11 cellular contexts compared by ENCODE assay signal in genomic region chr18:26429535-26429934, GRCh38.
A peak's percentile ranks its signal among the peaks of the same experiment; 100 is the strongest.
DNase-seq lines count a peak whose midpoint lies in the region; ATAC-seq and TF ChIP-seq lines count a peak whose summit lies in the region.
"Had no signal": no experiment of that assay in that cellular context is flagged by ENCODE, and none has a peak within 500 bp of the region (broad histone marks: within the 10 kb centered on the region; RNA-seq: fewer than 3 reads in every experiment).

No MANE protein-coding gene starts in this region.

- peak; percentile 54 for ATAC-seq in aorta (ENCODE audit: low FRiP score)
- ATAC-seq in HG03159 (IDR thresholded peaks at IDR 0.05; ENCODE audit: unreplicated experiment) = no peak
- no peak for ATAC-seq in HG02763 (IDR thresholded peaks at IDR 0.05; ENCODE audit: unreplicated experiment)

- no peak overlapping the region for H3K4me3 Mint-ChIP-seq in MCF 10A (ENCODE audit: unreplicated experiment)

- POLR2A ChIA-PET in MCF 10A (lab: Yijun Ruan, JAX) = interaction anchor here (0.9 to 2.9 kb wide), 5 partner anchors 11 to 120 kb away, joined by 3 to 17 read pairs (median 3); no protein-coding TSS in a partner anchor

- H3K4me1 Mint-ChIP-seq in MCF 10A (ENCODE audit: insufficient read depth, unreplicated experiment) = peaks cover 21% of the 10 kb centered on the region

- BruUV-seq in MCF 10A (replicated peaks; lab: Mats Ljungman, UMichigan) = no TSS peak

- no peaks in the 10 kb centered on the region for H3K9me3 Mint-ChIP-seq in MCF 10A (ENCODE audit: unreplicated experiment)

- H3K4me3 ChIP-seq in breast epithelium (no peak overlapping the region), aorta (ENCODE audit: low read length in 2 of 2) (no peak overlapping the region)

- H3K27ac ChIP-seq in breast epithelium (no peak overlapping the region), aorta (ENCODE audit: low read depth in 1 of 2, low read length in 2 of 2) (no peak overlapping the region)

- no peaks in the 10 kb centered on the region for H3K27me3 ChIP-seq in breast epithelium
- H3K27me3 ChIP-seq in aorta (ENCODE audit: control insufficient read depth in 1 of 2, insufficient read depth in 2 of 2, low read length in 1 of 2) = no peaks in the 10 kb centered on the region

- no peak overlapping the region for H3K27ac Mint-ChIP-seq in MCF 10A (ENCODE audit: low read depth, unreplicated experiment)

- no peaks in the 10 kb centered on the region for H3K36me3 ChIP-seq in breast epithelium
- H3K36me3 ChIP-seq in aorta (ENCODE audit: control insufficient read depth in 1 of 2, insufficient read depth in 2 of 2, low read length in 1 of 2) = no peaks in the 10 kb centered on the region

- WGBS in aorta, 2 donors = 27 to 33% methylated on average over 3 of the region's 3 CpGs

- TF ChIP-seq CTCF in MCF 10A (IDR thresholded peaks at IDR 0.05; ENCODE audit: unreplicated experiment) = no peak
- TF ChIP-seq CTCF in breast epithelium (IDR thresholded peaks at IDR 0.05) = no peak

- intact Hi-C loops in MCF 10A (cut with micrococcal nuclease) = no loop called here
- intact Hi-C loops in breast epithelium (cut with DNase I; ENCODE audit: low total_unique reads) = no loop called here
- intact Hi-C loops in cardiac septum (cut with DNase I) = no loop called here
- intact Hi-C loops in aorta (cut with DNase I) = no loop called here

- no peaks in the 10 kb centered on the region for H3K9me3 ChIP-seq in breast epithelium
- H3K9me3 ChIP-seq in aorta (ENCODE audit: control insufficient read depth, low read length) = no peaks in the 10 kb centered on the region

- no peaks in the 10 kb centered on the region for H3K27me3 Mint-ChIP-seq in MCF 10A (ENCODE audit: insufficient read depth, unreplicated experiment)

- H3K36me3 Mint-ChIP-seq in MCF 10A (ENCODE audit: insufficient read depth, unreplicated experiment) = peaks cover 6% of the 10 kb centered on the region

- H3K4me1 ChIP-seq in breast epithelium (no peaks in the 10 kb centered on the region), aorta (ENCODE audit: control insufficient read depth in 1 of 2, insufficient read depth in 2 of 2, low read length in 2 of 2) (no peaks in the 10 kb centered on the region)

- DNase-seq in MCF 10A (ENCODE audit: unreplicated experiment) (peak; percentile 92), breast epithelium (ENCODE audit: low spot score in 2 of 2) (no peak), SK-N-DZ (ENCODE audit: low spot score) (peak; percentile 44), cardiac septum (ENCODE audit: low spot score) (peak; percentile 50), aorta (no peak), NCI-H774 (lab: John Stamatoyannopoulos, UW) (no peak)
- DNase-seq: DND-41, GOT3, NCI-H2081 treated with DMSO at 0.1 percent for 48 hours had no signal

- no peak for TF ChIP-seq POLR2A in breast epithelium (IDR thresholded peaks at IDR 0.05)

- CTCF ChIA-PET in MCF 10A (lab: Yijun Ruan, JAX) = interaction anchor here (1.3 kb wide), 1 partner anchor 51 kb away, joined by 3 read pairs; no protein-coding TSS in a partner anchor

Comparison
In these comparisons a context has a peak if more than half of its experiments do, and no peak if none do; other contexts are left out.
1. DNase-seq: peak in MCF 10A (single experiment), SK-N-DZ (single experiment) and cardiac septum (single experiment); none in breast epithelium (0 of 2), aorta (0 of 2) and NCI-H774 (single experiment).